ENCODE assay signal across 15 cellular contexts in genomic region chr13:24389506-24389905, GRCh38.
DNase-seq lines count a peak whose midpoint lies in the region; ATAC-seq and TF ChIP-seq lines count a peak whose summit lies in the region.
"Had no signal": no experiment of that assay in that cellular context is flagged by ENCODE, and none has a peak within 500 bp of the region (broad histone marks: within the 10 kb centered on the region; RNA-seq: fewer than 3 reads in every experiment).

No MANE protein-coding gene starts in this region.

- H3K4me1 ChIP-seq in Karpas-422 (ENCODE audit: low read length) = no peaks in the 10 kb centered on the region
- H3K4me1 ChIP-seq in osteoblast (ENCODE audit: insufficient read depth, low read length) = no peaks in the 10 kb centered on the region
- no peaks in the 10 kb centered on the region for H3K4me1 ChIP-seq in upper lobe of right lung

- H4K20me1 ChIP-seq in Karpas-422 (ENCODE audit: insufficient read depth, low read depth, low read length) (no peaks in the 10 kb centered on the region), osteoblast (ENCODE audit: insufficient read depth, low read length) (no peaks in the 10 kb centered on the region)

- H3K9me2 ChIP-seq in Karpas-422 (replicated peaks; ENCODE audit: insufficient read depth, low read length) = no peaks in the 10 kb centered on the region

- intact Hi-C loops in upper lobe of right lung (cut with DNase I) = no loop called here

- H3K4me3 ChIP-seq in Karpas-422 (ENCODE audit: low read length) = no peak overlapping the region
- no peak overlapping the region for H3K4me3 ChIP-seq in osteoblast (ENCODE audit: insufficient read depth, low read length)
- no peak overlapping the region for H3K4me3 ChIP-seq in upper lobe of right lung
- H3K4me3 ChIP-seq: GM12878 had no signal

- POLR2A ChIA-PET in GM10248 (lab: Yijun Ruan, JAX) = no interaction called here

- TF ChIP-seq CTCF in GM10248 (IDR thresholded peaks at IDR 0.05; ENCODE audit: control extremely low read depth, extremely low read depth, low read depth, missing control alignments) (no peak), osteoblast (IDR thresholded peaks at IDR 0.05; ENCODE audit: extremely low read depth, low read depth, low read length) (no peak), upper lobe of right lung (IDR thresholded peaks at IDR 0.05) (no peak)

- CTCF ChIA-PET in GM10248 (lab: Yijun Ruan, JAX) = interaction anchor here (1.9 kb wide), 1 partner anchor 74 kb away, joined by 3 read pairs; no protein-coding TSS in a partner anchor

- DNase-seq in GM10248 (ENCODE audit: extremely low spot score) (peak; percentile 15), Karpas-422 (peak; percentile 19), osteoblast (ENCODE audit: insufficient read length, low spot score, missing footprints) (peak; percentile 68), NOMO-1 treated with DMSO at 0.1 percent for 48 hours (lab: John Stamatoyannopoulos, UW; ENCODE audit: unreplicated experiment) (no peak), upper lobe of right lung (no peak)
- DNase-seq: C1 segment of cervical spinal cord; Calu3; CD4-positive, alpha-beta memory T cell; COR-L47; DMS53; DMS79 treated with DMSO at 0.1 percent for 48 hours; GOT3; HCEC 1CT had no signal

- H3K4me2 ChIP-seq in Karpas-422 (ENCODE audit: low read depth, low read length, poor library complexity, severe bottlenecking) (no peak overlapping the region), osteoblast (ENCODE audit: insufficient read depth, low read length) (no peak overlapping the region)

- H3K79me2 ChIP-seq in Karpas-422 (ENCODE audit: low read length) (no peaks in the 10 kb centered on the region), osteoblast (ENCODE audit: insufficient read depth, low read length) (no peaks in the 10 kb centered on the region)

- H3K9ac ChIP-seq in Karpas-422 (ENCODE audit: low read length) = no peak overlapping the region

- no peaks in the 10 kb centered on the region for H3K27me3 ChIP-seq in Karpas-422 (ENCODE audit: low read length)
- H3K27me3 ChIP-seq in osteoblast (ENCODE audit: insufficient read depth, low read length) = no peaks in the 10 kb centered on the region
- H3K27me3 ChIP-seq in upper lobe of right lung = no peaks in the 10 kb centered on the region

- no peak overlapping the region for H3K27ac ChIP-seq in Karpas-422 (ENCODE audit: low read length)
- H3K27ac ChIP-seq in osteoblast (ENCODE audit: low read depth, low read length) = no peak overlapping the region
- no peak overlapping the region for H3K27ac ChIP-seq in upper lobe of right lung

- H3K9me3 ChIP-seq in Karpas-422 (ENCODE audit: low read length) = no peaks in the 10 kb centered on the region
- H3K9me3 ChIP-seq in osteoblast (ENCODE audit: low read depth, low read length) = no peaks in the 10 kb centered on the region
- H3K9me3 ChIP-seq in upper lobe of right lung = no peaks in the 10 kb centered on the region

- H3K36me3 ChIP-seq in Karpas-422 (ENCODE audit: insufficient read depth, low read length) = no peaks in the 10 kb centered on the region
- H3K36me3 ChIP-seq in osteoblast (ENCODE audit: insufficient read depth, low read length) = no peaks in the 10 kb centered on the region
- no peaks in the 10 kb centered on the region for H3K36me3 ChIP-seq in upper lobe of right lung

- H2AFZ ChIP-seq in Karpas-422 (ENCODE audit: low read length) (no peak overlapping the region), osteoblast (ENCODE audit: low read length) (no peak overlapping the region)

- no peak for ATAC-seq in GM21390 (IDR thresholded peaks at IDR 0.05; ENCODE audit: unreplicated experiment)
- ATAC-seq in upper lobe of right lung = no peak
- ATAC-seq: GM12878 had no signal

Comparison
In these comparisons a context has a peak if more than half of its experiments do, and no peak if none do; other contexts are left out.
1. DNase-seq: peak in GM10248 (single experiment), Karpas-422 (single experiment) and osteoblast (single experiment); none in NOMO-1 treated with DMSO at 0.1 percent for 48 hours (single experiment) and upper lobe of right lung (single experiment).